In the genomic region with DNA sequence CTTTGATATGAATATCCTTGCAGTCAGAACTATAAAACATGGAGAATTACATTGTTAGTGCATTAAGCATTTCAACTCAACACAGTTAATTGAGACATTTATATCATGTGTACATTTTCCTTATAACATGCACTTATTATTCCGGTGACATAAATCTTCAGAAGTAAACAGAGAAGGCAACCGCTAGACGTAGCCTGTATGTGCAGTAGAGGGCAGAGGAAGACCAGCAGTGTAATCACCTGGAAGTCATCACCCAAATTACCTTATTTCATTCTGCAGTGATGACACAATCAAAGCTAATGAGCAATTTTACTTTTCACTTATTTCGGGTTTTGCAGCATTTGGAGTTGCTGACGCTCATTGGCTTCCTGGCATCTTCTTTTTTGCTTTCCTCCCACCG, we compare ENCODE assay signal across 15 cellular contexts.
DNase-seq lines count a peak whose midpoint lies in the region; ATAC-seq and TF ChIP-seq lines count a peak whose summit lies in the region.
"Had no signal": no experiment of that assay in that cellular context is flagged by ENCODE, and none has a peak within 500 bp of the region (broad histone marks: within the 10 kb centered on the region; RNA-seq: fewer than 3 reads in every experiment).

No MANE protein-coding gene starts in this region.

- no peak overlapping the region for H3K9ac ChIP-seq in OCI-LY3 (ENCODE audit: low read length)

- H3K27me3 ChIP-seq in breast epithelium = no peaks in the 10 kb centered on the region
- no peaks in the 10 kb centered on the region for H3K27me3 ChIP-seq in OCI-LY3 (ENCODE audit: low read depth, low read length)
- H3K27me3 ChIP-seq: tibial artery had no signal

- H3K4me1 Mint-ChIP-seq in MCF 10A (ENCODE audit: insufficient read depth, unreplicated experiment) = no peaks in the 10 kb centered on the region
- H3K4me1 Mint-ChIP-seq in T-helper 2 cell treated with Interferon-gamma antibody and Interleukin-4, amounts not matched to agents 5 μg/mL and 100 μg/mL, for 36 hours (ENCODE audit: low read depth) = peaks cover 7% of the 10 kb centered on the region
- peaks cover 18% of the 10 kb centered on the region for H3K4me1 Mint-ChIP-seq in activated naive CD8-positive, alpha-beta T cell treated with anti-CD3 and anti-CD28 coated beads for 36 hours

- DNase-seq in MCF 10A (ENCODE audit: unreplicated experiment) = peak; percentile 35
- DNase-seq in breast epithelium (ENCODE audit: low spot score in 2 of 2) = no peak
- peak; percentile 15 for DNase-seq in fibroblast of mammary gland (ENCODE audit: low read depth)
- DNase-seq in T-helper 2 cell treated with Interferon-gamma antibody and Interleukin-4, amounts not matched to agents 5 μg/mL and 100 μg/mL, for 36 hours (ENCODE audit: low spot score) = no peak
- DNase-seq in activated naive CD8-positive, alpha-beta T cell treated with anti-CD3 and anti-CD28 coated beads for 36 hours = no peak
- DNase-seq in HUDEP-2 (lab: John Stamatoyannopoulos, UW; ENCODE audit: unreplicated experiment in 76 of 76) = no peak
- DNase-seq: activated CD4-positive, alpha-beta T cell treated with anti-CD3 and anti-CD28 coated beads, Interleukin-2, amount 50 U/mL, for 1 hour; amniotic stem cell; foreskin fibroblast; GOT3; tibial artery had no signal

- no TSS peak for BruUV-seq in MCF 10A (replicated peaks; lab: Mats Ljungman, UMichigan)

- H3K27ac ChIP-seq in breast epithelium (no peak overlapping the region), OCI-LY3 (ENCODE audit: low read length) (no peak overlapping the region)
- H3K27ac ChIP-seq: tibial artery had no signal

- no peaks in the 10 kb centered on the region for H3K9me3 ChIP-seq in breast epithelium
- no peaks in the 10 kb centered on the region for H3K9me3 ChIP-seq in OCI-LY3 (ENCODE audit: insufficient read depth, low read length)
- H3K9me3 ChIP-seq: mucosa of descending colon, tibial artery had no signal

- H3K4me3 ChIP-seq in breast epithelium = no peak overlapping the region
- no peak overlapping the region for H3K4me3 ChIP-seq in OCI-LY3 (ENCODE audit: low read length)
- no peak overlapping the region for H3K4me3 ChIP-seq in fibroblast of mammary gland (ENCODE audit: control insufficient read depth, low read depth, low read length)
- H3K4me3 ChIP-seq: mucosa of descending colon, tibial artery had no signal

- no peaks in the 10 kb centered on the region for H3K9me3 Mint-ChIP-seq in MCF 10A (ENCODE audit: unreplicated experiment)
- H3K9me3 Mint-ChIP-seq in T-helper 2 cell treated with Interferon-gamma antibody and Interleukin-4, amounts not matched to agents 5 μg/mL and 100 μg/mL, for 36 hours = no peaks in the 10 kb centered on the region
- no peaks in the 10 kb centered on the region for H3K9me3 Mint-ChIP-seq in activated naive CD8-positive, alpha-beta T cell treated with anti-CD3 and anti-CD28 coated beads for 36 hours
- H3K9me3 Mint-ChIP-seq: activated T-helper 1 cell treated with anti-CD3 and anti-CD28 coated beads, Interleukin-12 subunit alpha, Interleukin-12 subunit beta, Interleukin-2, Interleukin-4 antibody, amounts not matched to agents 30 ng/mL and 10 ng/mL and 1 ng/mL, durations not matched to agents 14 hours and 24 hours and 36 hours had no signal

- POLR2A ChIA-PET in MCF 10A (lab: Yijun Ruan, JAX) = no interaction called here

- peak; percentile 22 for TF ChIP-seq CTCF in MCF 10A (IDR thresholded peaks at IDR 0.05; ENCODE audit: unreplicated experiment)
- TF ChIP-seq CTCF in breast epithelium (IDR thresholded peaks at IDR 0.05) = peak in 1 of 3 donors; percentile 17
- peak; percentile 5; the same call in 1 of the 2 replicates for TF ChIP-seq CTCF in OCI-LY3 (IDR thresholded peaks at IDR 0.05; ENCODE audit: low read depth, low read length)
- TF ChIP-seq CTCF in fibroblast of mammary gland (conservative IDR thresholded peaks at IDR 0.05; ENCODE audit: control insufficient read depth, insufficient read depth, low read depth, low read length) = peak; percentile 26

- no peak overlapping the region for H3K4me3 Mint-ChIP-seq in MCF 10A (ENCODE audit: unreplicated experiment)
- no peak overlapping the region for H3K4me3 Mint-ChIP-seq in T-helper 2 cell treated with Interferon-gamma antibody and Interleukin-4, amounts not matched to agents 5 μg/mL and 100 μg/mL, for 36 hours
- H3K4me3 Mint-ChIP-seq in activated naive CD8-positive, alpha-beta T cell treated with anti-CD3 and anti-CD28 coated beads for 36 hours = no peak overlapping the region
- H3K4me3 Mint-ChIP-seq: activated T-helper 1 cell treated with anti-CD3 and anti-CD28 coated beads, Interleukin-12 subunit alpha, Interleukin-12 subunit beta, Interleukin-2, Interleukin-4 antibody, amounts not matched to agents 30 ng/mL and 10 ng/mL and 1 ng/mL, durations not matched to agents 14 hours and 24 hours and 36 hours had no signal

- intact Hi-C loops in MCF 10A (cut with micrococcal nuclease) (loop anchor here (1.0 kb wide), 3 partner anchors 202 to 936 kb away; no protein-coding TSS in a partner anchor), breast epithelium (cut with DNase I; ENCODE audit: low total_unique reads) (no loop called here)

- H3K4me2 ChIP-seq in OCI-LY3 (ENCODE audit: low read length) = no peak overlapping the region

- H2AFZ ChIP-seq in OCI-LY3 (ENCODE audit: low read depth, low read length) = no peak overlapping the region

- H3K27me3 Mint-ChIP-seq in MCF 10A (ENCODE audit: insufficient read depth, unreplicated experiment) = no peaks in the 10 kb centered on the region
- peaks cover 3% of the 10 kb centered on the region for H3K27me3 Mint-ChIP-seq in T-helper 2 cell treated with Interferon-gamma antibody and Interleukin-4, amounts not matched to agents 5 μg/mL and 100 μg/mL, for 36 hours (ENCODE audit: low read depth)
- peaks cover 5% of the 10 kb centered on the region for H3K27me3 Mint-ChIP-seq in activated naive CD8-positive, alpha-beta T cell treated with anti-CD3 and anti-CD28 coated beads for 36 hours

- no peaks in the 10 kb centered on the region for H3K4me1 ChIP-seq in breast epithelium
- H3K4me1 ChIP-seq in OCI-LY3 (ENCODE audit: low read length) = no peaks in the 10 kb centered on the region
- H3K4me1 ChIP-seq: tibial artery had no signal

- H3K36me3 ChIP-seq in breast epithelium = no peaks in the 10 kb centered on the region
- H3K36me3 ChIP-seq in OCI-LY3 (replicated peaks; ENCODE audit: low read depth, low read length) = no peaks in the 10 kb centered on the region
- H3K36me3 ChIP-seq: tibial artery had no signal

- CTCF ChIA-PET in MCF 10A (lab: Yijun Ruan, JAX) = interaction anchor here (0.6 to 2.7 kb wide), 4 partner anchors 195 to 1611 kb away, joined by 3 to 9 read pairs (median 4); no protein-coding TSS in a partner anchor

- H4K20me1 ChIP-seq in OCI-LY3 (ENCODE audit: insufficient read depth, low read length) = no peaks in the 10 kb centered on the region

- TF ChIP-seq POLR2A in breast epithelium (IDR thresholded peaks at IDR 0.05) = no peak

- H3K27ac Mint-ChIP-seq in MCF 10A (ENCODE audit: low read depth, unreplicated experiment) = no peak overlapping the region
- no peak overlapping the region for H3K27ac Mint-ChIP-seq in T-helper 2 cell treated with Interferon-gamma antibody and Interleukin-4, amounts not matched to agents 5 μg/mL and 100 μg/mL, for 36 hours
- no peak overlapping the region for H3K27ac Mint-ChIP-seq in activated naive CD8-positive, alpha-beta T cell treated with anti-CD3 and anti-CD28 coated beads for 36 hours
- H3K27ac Mint-ChIP-seq: activated T-helper 1 cell treated with anti-CD3 and anti-CD28 coated beads, Interleukin-12 subunit alpha, Interleukin-12 subunit beta, Interleukin-2, Interleukin-4 antibody, amounts not matched to agents 30 ng/mL and 10 ng/mL and 1 ng/mL, durations not matched to agents 14 hours and 24 hours and 36 hours had no signal

- no peaks in the 10 kb centered on the region for H3K79me2 ChIP-seq in OCI-LY3 (ENCODE audit: low read length)

- H3K36me3 Mint-ChIP-seq in MCF 10A (ENCODE audit: insufficient read depth, unreplicated experiment) = no peaks in the 10 kb centered on the region
- H3K36me3 Mint-ChIP-seq in T-helper 2 cell treated with Interferon-gamma antibody and Interleukin-4, amounts not matched to agents 5 μg/mL and 100 μg/mL, for 36 hours (ENCODE audit: low read depth) = no peaks in the 10 kb centered on the region
- no peaks in the 10 kb centered on the region for H3K36me3 Mint-ChIP-seq in activated naive CD8-positive, alpha-beta T cell treated with anti-CD3 and anti-CD28 coated beads for 36 hours

- no peak for ATAC-seq in HG02798 (IDR thresholded peaks at IDR 0.05; ENCODE audit: poor library complexity, unreplicated experiment)
- ATAC-seq: mucosa of descending colon had no signal

Comparison
In these comparisons a context has a peak if more than half of its experiments do, and no peak if none do; other contexts are left out.
1. DNase-seq: peak in MCF 10A (single experiment) and fibroblast of mammary gland (single experiment); none in breast epithelium (0 of 2), T-helper 2 cell treated with Interferon-gamma antibody and Interleukin-4, amounts not matched to agents 5 μg/mL and 100 μg/mL, for 36 hours (single experiment), activated naive CD8-positive, alpha-beta T cell treated with anti-CD3 and anti-CD28 coated beads for 36 hours (single experiment) and HUDEP-2 (0 of 76).